9 cellular contexts compared by ENCODE assay signal in genomic region chr6:149451361-149452061, GRCh38.
A peak's percentile ranks its signal among the peaks of the same experiment; 100 is the strongest.
DNase-seq lines count a peak whose midpoint lies in the region; ATAC-seq and FAIRE-seq lines count a peak whose summit lies in the region.
"Had no signal": no experiment of that assay in that cellular context is flagged by ENCODE, and none has a peak within 500 bp of the region (broad histone marks: within the 10 kb centered on the region; RNA-seq: fewer than 3 reads in every experiment).

No MANE protein-coding gene starts in this region.

- H3K9me3 ChIP-seq in ES-I3 (ENCODE audit: control insufficient read depth, insufficient read depth, low read length) (no peaks in the 10 kb centered on the region), adipocyte (ENCODE audit: control insufficient read depth, low read length) (no peaks in the 10 kb centered on the region), iPS-15b (ENCODE audit: control insufficient read depth, insufficient read depth, low read length) (no peaks in the 10 kb centered on the region)

- H3K36me3 ChIP-seq in ES-I3 (ENCODE audit: insufficient read depth, low read length), result no peaks in the 10 kb centered on the region
- H3K36me3 ChIP-seq in adipocyte (ENCODE audit: control insufficient read depth, insufficient read depth, low read length, severe bottlenecking), result no peaks in the 10 kb centered on the region
- no peaks in the 10 kb centered on the region for H3K36me3 ChIP-seq in iPS-15b (ENCODE audit: control insufficient read depth, insufficient read depth, low read length)

- peak overlapping the region; percentile 53 for H3K4me3 ChIP-seq in adipocyte (ENCODE audit: low read length)
- H3K4me3 ChIP-seq in iPS-15b (ENCODE audit: low read depth, low read length), result peak overlapping the region; percentile 49

- DNase-seq in adipocyte (ENCODE audit: low read depth), result no peak
- DNase-seq in retina, result peak; percentile 39
- no peak for DNase-seq in HTR-8/SVneo (ENCODE audit: insufficient read length, low spot score)
- no peak for DNase-seq in SHP77 (lab: John Stamatoyannopoulos, UW)
- no peak for DNase-seq in NCI-H1048 (lab: John Stamatoyannopoulos, UW)

- H3K9ac ChIP-seq in ES-I3 (ENCODE audit: low read depth, low read length) (peak overlapping the region; percentile 64), adipocyte (ENCODE audit: low read length) (peak overlapping the region; percentile 12), iPS-15b (ENCODE audit: low read depth, low read length) (no peak overlapping the region)

- FAIRE-seq in HTR-8/SVneo (lab: Jason Lieb, UNC), result no peak
- FAIRE-seq: frontal cortex had no signal

- H3K27me3 ChIP-seq in adipocyte (replicated peaks; ENCODE audit: control insufficient read depth, insufficient read depth, low read length) (peaks cover 12% of the 10 kb centered on the region), iPS-15b (ENCODE audit: control insufficient read depth, insufficient read depth, low read length) (peaks cover 34% of the 10 kb centered on the region)

- H3K4me1 ChIP-seq in ES-I3 (ENCODE audit: insufficient read depth, low read length) (no peaks in the 10 kb centered on the region), adipocyte (ENCODE audit: control insufficient read depth, insufficient read depth, low read length) (peaks cover 21% of the 10 kb centered on the region), iPS-15b (ENCODE audit: control insufficient read depth, insufficient read depth, low read length) (no peaks in the 10 kb centered on the region)

- ATAC-seq in GM18502 (IDR thresholded peaks at IDR 0.05; ENCODE audit: poor library complexity, unreplicated experiment), result no peak
